Comparison of ENCODE assay signal across 8 cellular contexts in genomic region chrX:132488819-132489255, GRCh38. TPM values are rescaled to one million over a fixed set of nuclear protein-coding genes. Genes with fewer than 3 reads are reported as not detected.
DNase-seq lines count a peak whose midpoint lies in the region; ATAC-seq and TF ChIP-seq lines count a peak whose summit lies in the region.

Gene MBNL3 (minus strand): TSS chrX:132489038. CDS start chrX:132439611, 49,427 bp downstream.

- peaks cover 63% of the 10 kb centered on the region for H3K4me1 Mint-ChIP-seq in CD4-positive, alpha-beta T cell (ENCODE audit: low read depth)
- peaks cover 16 to 60% (median 46%) of the 10 kb centered on the region in 7 donors for H3K4me1 Mint-ChIP-seq in naive thymus-derived CD4-positive, alpha-beta T cell

- H3K9ac ChIP-seq in NT2/D1 (ENCODE audit: insufficient read length, low read depth): peak within 1 kb of the TSS; percentile 21
- H3K9ac ChIP-seq in subcutaneous abdominal adipose tissue (ENCODE audit: low read length in 5 of 5): peak within 1 kb of the TSS in 4 of 5 donors; percentile 51 to 75 (median 62)

- peak; percentile 75 for ATAC-seq in CD4-positive, alpha-beta T cell (ENCODE audit: poor library complexity)
- ATAC-seq in GM19452 (IDR thresholded peaks at IDR 0.05; ENCODE audit: unreplicated experiment) (peak; percentile 38), HG03571 (IDR thresholded peaks at IDR 0.05; ENCODE audit: unreplicated experiment) (peak; percentile 36)
- ATAC-seq in naive thymus-derived CD4-positive, alpha-beta T cell: peak; percentile 77

- peak within 1 kb of the TSS; percentile 98 for H3K27ac Mint-ChIP-seq in CD4-positive, alpha-beta T cell
- H3K27ac Mint-ChIP-seq in naive thymus-derived CD4-positive, alpha-beta T cell: peak within 1 kb of the TSS; percentile 78 to 98 (median 94)

- H3K4me1 ChIP-seq in NT2/D1 (ENCODE audit: insufficient read depth, insufficient read length): no peaks in the 10 kb centered on the region
- peaks cover 0 to 37% (median 3%) of the 10 kb centered on the region in 3 donors for H3K4me1 ChIP-seq in esophagus squamous epithelium
- peaks cover 4 to 15% of the 10 kb centered on the region in 2 donors for H3K4me1 ChIP-seq in naive thymus-derived CD4-positive, alpha-beta T cell (ENCODE audit: control insufficient read depth in 2 of 2, insufficient read depth in 2 of 2, low read length in 2 of 2)
- peaks cover 0 to 31% (median 25%) of the 10 kb centered on the region in 5 donors for H3K4me1 ChIP-seq in subcutaneous abdominal adipose tissue (ENCODE audit: control insufficient read depth in 5 of 5, insufficient read depth in 5 of 5, low read length in 5 of 5)

- no peaks in the 10 kb centered on the region for H3K27me3 Mint-ChIP-seq in CD4-positive, alpha-beta T cell
- H3K27me3 Mint-ChIP-seq in naive thymus-derived CD4-positive, alpha-beta T cell: peaks cover 0 to 10% (median 0%) of the 10 kb centered on the region in 5 donors

- H3K27ac ChIP-seq in CD4-positive, alpha-beta T cell (ENCODE audit: low read depth, low read length): peak within 1 kb of the TSS; percentile 75
- H3K27ac ChIP-seq in esophagus squamous epithelium: peak within 1 kb of the TSS; percentile 87 to 95 (median 89)
- H3K27ac ChIP-seq in naive thymus-derived CD4-positive, alpha-beta T cell (ENCODE audit: low read depth, low read length): peak within 1 kb of the TSS; percentile 83
- H3K27ac ChIP-seq in subcutaneous abdominal adipose tissue (ENCODE audit: low read depth, low read length): peak within 1 kb of the TSS; percentile 73

- intact Hi-C loops in CD4-positive, alpha-beta T cell (cut with DNase I, micrococcal nuclease): loop anchor here (1.0 to 10.0 kb wide), 4 partner anchors 9 to 464 kb away; partner anchors contain the start of genes RAP2C (in 1 of the 2) and STK26 (in 1 of the 2)
- intact Hi-C loops in esophagus squamous epithelium (cut with DNase I): no loop called here
- intact Hi-C loops in naive thymus-derived CD4-positive, alpha-beta T cell (cut with micrococcal nuclease): loop anchor here (1.0 to 10.0 kb wide), 8 partner anchors 8 to 658 kb away; partner anchors contain the start of genes STK26 (in 2 of the 2) and RAP2C (in 1 of the 2)

- H3K9me3 Mint-ChIP-seq in CD4-positive, alpha-beta T cell: no peaks in the 10 kb centered on the region
- H3K9me3 Mint-ChIP-seq in naive thymus-derived CD4-positive, alpha-beta T cell: no peaks in the 10 kb centered on the region

- no peaks in the 10 kb centered on the region for H3K27me3 ChIP-seq in CD4-positive, alpha-beta T cell (ENCODE audit: control insufficient read depth, insufficient read depth, low read length)
- H3K27me3 ChIP-seq in NT2/D1 (ENCODE audit: insufficient read depth, insufficient read length) (peaks cover 26% of the 10 kb centered on the region), esophagus squamous epithelium (no peaks in the 10 kb centered on the region), subcutaneous abdominal adipose tissue (ENCODE audit: control insufficient read depth in 5 of 5, insufficient read depth in 4 of 5, low read length in 5 of 5) (peaks cover 0 to 2% (median 0%) of the 10 kb centered on the region in 5 donors)
- H3K27me3 ChIP-seq in naive thymus-derived CD4-positive, alpha-beta T cell (ENCODE audit: control insufficient read depth in 2 of 2, insufficient read depth in 2 of 2, low read length in 2 of 2): no peaks in the 10 kb centered on the region

- TF ChIP-seq POLR2A in esophagus squamous epithelium (IDR thresholded peaks at IDR 0.05): peak in 1 of 4 donors; percentile 40

- H3K36me3 ChIP-seq in NT2/D1 (ENCODE audit: insufficient read depth, insufficient read length, low read length): no peaks in the 10 kb centered on the region
- no peaks in the 10 kb centered on the region for H3K36me3 ChIP-seq in esophagus squamous epithelium
- H3K36me3 ChIP-seq in naive thymus-derived CD4-positive, alpha-beta T cell (ENCODE audit: control insufficient read depth in 2 of 3, insufficient read depth in 3 of 3, low read length in 3 of 3): peaks cover 0 to 4% (median 0%) of the 10 kb centered on the region in 3 experiments
- H3K36me3 ChIP-seq in subcutaneous abdominal adipose tissue (ENCODE audit: control insufficient read depth in 5 of 5, insufficient read depth in 5 of 5, low read length in 5 of 5): no peaks in the 10 kb centered on the region

- DNase-seq in CD4-positive, alpha-beta T cell: peak; percentile 54 to 70 (median 60)
- no peak for DNase-seq in NT2/D1 (ENCODE audit: low read depth, low spot score)
- peak; percentile 35 for DNase-seq in activated T-cell treated with anti-CD3 and anti-CD28 coated beads for 48 hours (ENCODE audit: low read depth)
- peak; percentile 22 for DNase-seq in esophagus squamous epithelium (lab: John Stamatoyannopoulos, UW)
- DNase-seq in naive thymus-derived CD4-positive, alpha-beta T cell: peak; percentile 35 to 78 (median 70)

- peak within 1 kb of the TSS; percentile 99 for H3K4me3 Mint-ChIP-seq in CD4-positive, alpha-beta T cell
- H3K4me3 Mint-ChIP-seq in naive thymus-derived CD4-positive, alpha-beta T cell: peak within 1 kb of the TSS; percentile 93 to 99 (median 96)

- H3K36me3 Mint-ChIP-seq in CD4-positive, alpha-beta T cell (ENCODE audit: low read depth): peaks cover 10% of the 10 kb centered on the region
- H3K36me3 Mint-ChIP-seq in naive thymus-derived CD4-positive, alpha-beta T cell: no peaks in the 10 kb centered on the region

- WGBS in esophagus squamous epithelium, 2 donors: 0 to 38% methylated on average over 2 to 28 of the region's 28 CpGs

- no peaks in the 10 kb centered on the region for H3K9me3 ChIP-seq in CD4-positive, alpha-beta T cell (ENCODE audit: control insufficient read depth, low read length)
- H3K9me3 ChIP-seq in NT2/D1 (ENCODE audit: insufficient read depth, low read length): no peaks in the 10 kb centered on the region
- H3K9me3 ChIP-seq in esophagus squamous epithelium: no peaks in the 10 kb centered on the region
- H3K9me3 ChIP-seq in naive thymus-derived CD4-positive, alpha-beta T cell (ENCODE audit: control insufficient read depth in 2 of 3, low read length in 3 of 3): no peaks in the 10 kb centered on the region
- H3K9me3 ChIP-seq in subcutaneous abdominal adipose tissue (ENCODE audit: control insufficient read depth in 5 of 5, low read length in 5 of 5): peaks cover 0 to 3% (median 0%) of the 10 kb centered on the region in 5 donors

- H3K4me3 ChIP-seq in NT2/D1 (ENCODE audit: insufficient read length, low read depth): peak within 1 kb of the TSS; percentile 37
- H3K4me3 ChIP-seq in esophagus squamous epithelium: peak within 1 kb of the TSS; percentile 55 to 75 (median 64)
- peak within 1 kb of the TSS; percentile 82 for H3K4me3 ChIP-seq in naive thymus-derived CD4-positive, alpha-beta T cell (ENCODE audit: low read length)
- peak within 1 kb of the TSS; percentile 69 to 77 (median 73) for H3K4me3 ChIP-seq in subcutaneous abdominal adipose tissue (ENCODE audit: low read depth in 1 of 5, low read length in 5 of 5)

- CTCF ChIA-PET in CD4-positive, alpha-beta T cell (lab: Charles Lee): interaction anchor here (1.7 kb wide), 1 partner anchor 15 kb away, joined by 7 read pairs; no protein-coding TSS in a partner anchor
- CTCF ChIA-PET in naive thymus-derived CD4-positive, alpha-beta T cell (lab: Charles Lee): interaction anchor here (0.6 to 1.2 kb wide), 2 partner anchors 9 to 26 kb away, joined by 3 to 4 read pairs; no protein-coding TSS in a partner anchor

- POLR2A ChIA-PET in CD4-positive, alpha-beta T cell (lab: Charles Lee): interaction anchor here (0.6 to 3.7 kb wide), 4 partner anchors 8 to 657 kb away, joined by 3 to 28 read pairs (median 5); no protein-coding TSS in a partner anchor
- POLR2A ChIA-PET in naive thymus-derived CD4-positive, alpha-beta T cell (lab: Charles Lee): interaction anchor here (0.7 to 1.8 kb wide), 4 partner anchors 9 to 66 kb away, joined by 3 to 17 read pairs (median 6); no protein-coding TSS in a partner anchor

- TF ChIP-seq CTCF in CD4-positive, alpha-beta T cell (IDR thresholded peaks at IDR 0.05): no peak
- TF ChIP-seq CTCF in esophagus squamous epithelium (IDR thresholded peaks at IDR 0.05): no peak

RNA-seq across cellular contexts. Expression of gene MBNL3, which starts in this region (rescaled TPM):
- 10 to 100 TPM; 19.0 to 19.4 TPM for total RNA-seq in CD4-positive, alpha-beta T cell
- 10 to 100 TPM; 18.2 to 24.1 (median 22.1) TPM for total RNA-seq in esophagus squamous epithelium
- total RNA-seq in naive thymus-derived CD4-positive, alpha-beta T cell: 10 to 100 TPM; 20.8 to 34.0 (median 29.7) TPM
- 10 to 100 TPM; 28.7 to 38.5 TPM for polyA plus RNA-seq in naive thymus-derived CD4-positive, alpha-beta T cell
